1 cellular context compared by ENCODE assay signal in the genomic region with DNA sequence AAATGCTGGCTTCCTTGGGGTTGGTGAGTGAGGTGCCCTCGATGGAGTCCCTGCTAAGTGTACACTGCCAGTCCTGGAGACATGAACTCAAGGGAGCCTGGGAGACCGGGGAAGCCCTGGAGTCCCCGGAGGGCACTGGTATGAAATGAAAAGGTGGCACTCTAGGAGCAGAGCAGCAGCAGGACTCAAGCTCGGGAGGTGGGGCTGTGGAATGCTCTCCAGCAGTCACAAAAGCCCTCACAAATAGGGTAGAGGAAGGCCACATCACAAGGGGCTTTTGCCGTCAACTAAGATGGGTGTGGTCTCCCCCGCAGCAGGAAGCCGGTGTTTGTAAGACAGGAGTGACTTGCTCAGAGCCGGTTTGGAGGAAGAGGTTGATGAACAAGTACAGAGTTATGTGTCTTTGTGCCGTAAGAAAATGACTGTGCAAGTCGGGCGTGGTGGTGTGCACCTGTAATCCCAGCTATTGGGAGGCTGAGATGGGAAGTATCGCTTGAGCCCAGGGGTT.
TF ChIP-seq lines count a peak whose summit lies in the region.

No MANE protein-coding gene starts in this region.

TF ChIP-seq in endothelial cell of umbilical vein, 7 proteins besides CTCF, POLR2A, EP300 and RAD21:
- TF ChIP-seq EZH2 (IDR thresholded peaks at IDR 0.05; ENCODE audit: borderline replicate concordance, low read depth, low read length, severe bottlenecking) = no peak
- TF ChIP-seq GATA2 (IDR thresholded peaks at IDR 0.05; ENCODE audit: insufficient read depth, insufficient read length, low read depth, low read length) = no peak
- TF ChIP-seq FOS (IDR thresholded peaks at IDR 0.05; ENCODE audit: borderline replicate concordance, insufficient read depth, low read length) = no peak
- TF ChIP-seq, protein P1, sequence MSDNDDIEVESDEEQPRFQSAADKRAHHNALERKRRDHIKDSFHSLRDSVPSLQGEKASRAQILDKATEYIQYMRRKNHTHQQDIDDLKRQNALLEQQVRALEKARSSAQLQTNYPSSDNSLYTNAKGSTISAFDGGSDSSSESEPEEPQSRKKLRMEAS (IDR thresholded peaks at IDR 0.05; ENCODE audit: insufficient read depth, insufficient read length) = no peak
- no peak for TF ChIP-seq MYC (IDR thresholded peaks at IDR 0.05; ENCODE audit: low read depth, low read length)
- TF ChIP-seq POLR2AphosphoS5 (IDR thresholded peaks at IDR 0.05; ENCODE audit: insufficient read depth, low read depth, low read length) = no peak
- no peak for TF ChIP-seq JUN (IDR thresholded peaks at IDR 0.05; ENCODE audit: borderline replicate concordance, insufficient read depth, insufficient read length, low read depth)
